In the genomic region with DNA sequence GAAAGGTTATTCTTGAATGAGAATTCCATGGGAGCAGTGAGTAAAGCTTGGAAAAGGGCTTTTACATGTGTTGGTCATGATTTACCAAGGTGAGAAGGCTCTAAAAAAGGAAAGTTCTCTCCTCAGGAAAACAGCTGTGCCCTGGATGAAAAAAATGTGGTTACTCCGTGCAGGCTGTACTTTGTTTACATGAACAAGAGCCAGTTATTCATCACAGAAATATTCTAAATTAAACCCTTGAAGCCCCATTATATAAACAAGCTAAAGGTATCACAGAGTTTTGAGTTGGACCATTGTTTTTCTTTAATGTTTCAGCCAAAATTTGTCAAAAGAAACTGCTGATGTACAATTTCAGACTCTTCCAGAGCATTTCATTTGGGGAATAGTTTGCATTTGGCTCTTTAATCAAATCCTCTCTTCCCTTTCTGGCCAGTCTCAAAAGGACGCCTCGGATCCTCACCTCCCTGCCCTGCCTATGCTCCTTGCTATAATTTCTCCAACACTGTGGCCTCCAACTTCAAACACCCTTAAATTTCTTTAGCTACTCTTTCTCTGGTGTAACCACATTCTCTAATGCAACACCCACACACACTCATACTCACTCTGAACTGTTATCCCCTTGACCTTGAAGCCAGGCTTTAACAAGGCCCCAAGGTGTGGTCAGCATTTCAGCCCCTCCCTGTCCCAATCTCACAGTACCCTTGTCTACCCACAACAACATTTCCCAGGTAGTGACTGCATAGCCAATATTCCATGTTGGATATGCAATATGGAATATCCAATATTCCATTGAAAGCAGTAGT, we compare ENCODE assay signal across 14 cellular contexts. TPM values are rescaled to one million over a fixed set of nuclear protein-coding genes. Genes with fewer than 3 reads are reported as not detected.
DNase-seq lines count a peak whose midpoint lies in the region; ATAC-seq, FAIRE-seq and TF ChIP-seq lines count a peak whose summit lies in the region.
"Had no signal": no experiment of that assay in that cellular context is flagged by ENCODE, and none has a peak within 500 bp of the region (broad histone marks: within the 10 kb centered on the region; RNA-seq: fewer than 3 reads in every experiment).

No MANE protein-coding gene starts in this region.

- DNase-seq in astrocyte (ENCODE audit: low read depth) (peak; percentile 91), kidney epithelial cell (ENCODE audit: low read depth) (peak; percentile 55), amniotic stem cell (lab: John Stamatoyannopoulos, UW) (no peak), HFFc6 (no peak), natural killer cell (no peak), HEK293T (ENCODE audit: extremely low spot score) (no peak)
- DNase-seq in stimulated activated naive CD8-positive, alpha-beta T cell treated with anti-CD3 and anti-CD28 coated beads, Interleukin-15, Interleukin-2, amounts not matched to agents 100 U/mL and 50 U/mL, for 24 hours, result no peak
- DNase-seq: activated CD4-positive, alpha-beta T cell treated with anti-CD3 and anti-CD28 coated beads, Interleukin-2, amount 50 U/mL, for 1 hour; activated naive CD4-positive, alpha-beta T cell treated with anti-CD3 and anti-CD28 coated beads, Interleukin-2, amount 10 ng/mL, durations not matched to agents 7 days and 5 days; effector CD8-positive, alpha-beta T cell; naive thymus-derived CD8-positive, alpha-beta T cell; NCI-H526; testis had no signal

- no peak overlapping the region for H2AFZ ChIP-seq in astrocyte (ENCODE audit: low read depth, low read length)

- H3K9me3 ChIP-seq in HEK293 (ENCODE audit: control insufficient read depth, insufficient read depth, low read depth, low read length) (no peaks in the 10 kb centered on the region), astrocyte (ENCODE audit: insufficient read depth, low read depth, low read length) (no peaks in the 10 kb centered on the region)
- H3K9me3 ChIP-seq: testis had no signal

- H3K79me2 ChIP-seq in astrocyte (ENCODE audit: insufficient read depth, low read length), result no peaks in the 10 kb centered on the region

- CTCF ChIA-PET in HEK293 (lab: Yijun Ruan, JAX) (interaction anchor here (0.7 to 1.1 kb wide), 4 partner anchors 53 to 696 kb away, joined by 3 to 5 read pairs (median 3); no protein-coding TSS in a partner anchor), HEK293T (lab: Yijun Ruan, JAX) (no interaction called here)

- H3K27me3 Mint-ChIP-seq in astrocyte (ENCODE audit: low read depth, unreplicated experiment) (no peaks in the 10 kb centered on the region), HFFc6 (ENCODE audit: insufficient read depth) (peaks cover 35% of the 10 kb centered on the region), natural killer cell (ENCODE audit: low read depth in 2 of 2) (peaks cover 4 to 35% of the 10 kb centered on the region in 2 donors)

- peak; percentile 67 for ATAC-seq in stimulated activated naive CD8-positive, alpha-beta T cell treated with anti-CD3 and anti-CD28 coated beads, Interleukin-15, Interleukin-2, amounts not matched to agents 100 U/mL and 50 U/mL, for 24 hours
- no peak for ATAC-seq in natural killer cell
- ATAC-seq: naive thymus-derived CD8-positive, alpha-beta T cell had no signal

- H3K27ac ChIP-seq in HEK293 (ENCODE audit: extremely low read depth, low read depth, low read length) (no peak overlapping the region), astrocyte (ENCODE audit: low read depth, low read length) (peak overlapping the region; percentile 41)

- no peaks in the 10 kb centered on the region for H3K36me3 ChIP-seq in HEK293 (ENCODE audit: control insufficient read depth in 2 of 2, insufficient read depth in 1 of 2, low read length in 2 of 2)
- H3K36me3 ChIP-seq in astrocyte (ENCODE audit: insufficient read depth, low read length), result no peaks in the 10 kb centered on the region
- no peaks in the 10 kb centered on the region for H3K36me3 ChIP-seq in kidney epithelial cell (ENCODE audit: control insufficient read depth, insufficient read depth, low read length)

- POLR2A ChIA-PET in HEK293 (lab: Yijun Ruan, JAX), result no interaction called here
- POLR2A ChIA-PET in HEK293T (lab: Yijun Ruan, JAX), result no interaction called here

- FAIRE-seq in astrocyte (lab: Jason Lieb, UNC), result no peak

- H3K4me3 Mint-ChIP-seq in astrocyte (ENCODE audit: unreplicated experiment) (peak overlapping the region; percentile 11), HFFc6 (no peak overlapping the region), natural killer cell (no peak overlapping the region)
- H3K4me3 Mint-ChIP-seq: activated naive CD4-positive, alpha-beta T cell treated with anti-CD3 and anti-CD28 coated beads, Interleukin-2, amount 10 ng/mL, durations not matched to agents 7 days and 5 days; naive thymus-derived CD8-positive, alpha-beta T cell had no signal

- H3K4me3 ChIP-seq in HEK293 (ENCODE audit: low read depth, low read length), result no peak overlapping the region
- H3K4me3 ChIP-seq in astrocyte (ENCODE audit: insufficient read depth, low read depth, low read length), result no peak overlapping the region
- H3K4me3 ChIP-seq in kidney epithelial cell (ENCODE audit: low read depth, low read length), result no peak overlapping the region
- H3K4me3 ChIP-seq: testis had no signal

- no peak for TF ChIP-seq CTCF in HEK293 (tag by site-specific recombination; IDR thresholded peaks at IDR 0.05)
- TF ChIP-seq CTCF in astrocyte (IDR thresholded peaks at IDR 0.05; ENCODE audit: insufficient read depth, low read depth, low read length), result no peak
- TF ChIP-seq CTCF in kidney epithelial cell (IDR thresholded peaks at IDR 0.05; ENCODE audit: insufficient read depth, low read length, poor library complexity, severe bottlenecking), result no peak
- no peak for TF ChIP-seq CTCF in HFFc6 (IDR thresholded peaks at IDR 0.05)
- no peak for TF ChIP-seq CTCF in natural killer cell (IDR thresholded peaks at IDR 0.05)

- peaks cover 10% of the 10 kb centered on the region; the same call in 1 of the 2 replicates for H3K4me1 ChIP-seq in HEK293 (ENCODE audit: control insufficient read depth, insufficient read depth, low read length)
- peaks cover 10% of the 10 kb centered on the region for H3K4me1 ChIP-seq in astrocyte (ENCODE audit: insufficient read depth, low read length)
- H3K4me1 ChIP-seq: testis had no signal

- peak overlapping the region; percentile 62 for H3K4me2 ChIP-seq in astrocyte (ENCODE audit: low read length)

- H3K4me1 Mint-ChIP-seq in astrocyte (ENCODE audit: low read depth, unreplicated experiment) (peaks cover 42% of the 10 kb centered on the region), HFFc6 (ENCODE audit: low read depth) (peaks cover 7% of the 10 kb centered on the region), natural killer cell (peaks cover 7 to 11% of the 10 kb centered on the region in 2 donors)
- H3K4me1 Mint-ChIP-seq: activated naive CD4-positive, alpha-beta T cell treated with anti-CD3 and anti-CD28 coated beads, Interleukin-2, amount 10 ng/mL, durations not matched to agents 7 days and 5 days; naive thymus-derived CD8-positive, alpha-beta T cell had no signal

- intact Hi-C loops in natural killer cell (cut with micrococcal nuclease), result no loop called here

- peaks cover 3% of the 10 kb centered on the region for H3K36me3 Mint-ChIP-seq in astrocyte (ENCODE audit: low read depth, unreplicated experiment)
- H3K36me3 Mint-ChIP-seq in HFFc6 (ENCODE audit: low read depth), result no peaks in the 10 kb centered on the region
- H3K36me3 Mint-ChIP-seq in natural killer cell, result no peaks in the 10 kb centered on the region
- H3K36me3 Mint-ChIP-seq: activated naive CD4-positive, alpha-beta T cell treated with anti-CD3 and anti-CD28 coated beads, Interleukin-2, amount 10 ng/mL, durations not matched to agents 7 days and 5 days; naive thymus-derived CD8-positive, alpha-beta T cell had no signal

- H3K9me3 Mint-ChIP-seq in astrocyte (ENCODE audit: unreplicated experiment) (no peaks in the 10 kb centered on the region), HFFc6 (no peaks in the 10 kb centered on the region), natural killer cell (no peaks in the 10 kb centered on the region)
- H3K9me3 Mint-ChIP-seq: activated naive CD4-positive, alpha-beta T cell treated with anti-CD3 and anti-CD28 coated beads, Interleukin-2, amount 10 ng/mL, durations not matched to agents 7 days and 5 days; naive thymus-derived CD8-positive, alpha-beta T cell had no signal

- peaks cover 12% of the 10 kb centered on the region for H3K27me3 ChIP-seq in astrocyte (ENCODE audit: insufficient read depth, low read length)
- H3K27me3 ChIP-seq in kidney epithelial cell (ENCODE audit: control insufficient read depth, insufficient read depth, low read length), result no peaks in the 10 kb centered on the region
- H3K27me3 ChIP-seq: testis had no signal

- H3K9ac ChIP-seq in astrocyte (ENCODE audit: low read length), result peak overlapping the region; percentile 17

- H4K20me1 ChIP-seq in astrocyte (ENCODE audit: insufficient read depth, low read length), result no peaks in the 10 kb centered on the region

- H3K27ac Mint-ChIP-seq in astrocyte (ENCODE audit: unreplicated experiment), result peak overlapping the region; percentile 3
- no peak overlapping the region for H3K27ac Mint-ChIP-seq in HFFc6
- H3K27ac Mint-ChIP-seq in natural killer cell, result no peak overlapping the region
- H3K27ac Mint-ChIP-seq: activated naive CD4-positive, alpha-beta T cell treated with anti-CD3 and anti-CD28 coated beads, Interleukin-2, amount 10 ng/mL, durations not matched to agents 7 days and 5 days; naive thymus-derived CD8-positive, alpha-beta T cell had no signal

TF ChIP-seq in HEK293, 187 proteins besides CTCF, POLR2A, EP300 and RAD21 (continues in another document):
- TF ChIP-seq RBAK (tag by site-specific recombination; IDR thresholded peaks at IDR 0.05), result no peak
- no peak for TF ChIP-seq ZNF16 (tag by site-specific recombination; IDR thresholded peaks at IDR 0.05; ENCODE audit: low read depth)

TF ChIP-seq in HEK293T, 16 proteins besides CTCF, POLR2A, EP300 and RAD21 (continues in another document):
- TF ChIP-seq PKNOX1 (IDR thresholded peaks at IDR 0.05), result no peak
- no peak for TF ChIP-seq NFRKB (IDR thresholded peaks at IDR 0.05)
- no peak for TF ChIP-seq LEF1 (IDR thresholded peaks at IDR 0.05; ENCODE audit: borderline replicate concordance)
- no peak for TF ChIP-seq TARDBP (IDR thresholded peaks at IDR 0.05)
- TF ChIP-seq FOXA1 (IDR thresholded peaks at IDR 0.05), result no peak
- no peak for TF ChIP-seq FOXM1 (IDR thresholded peaks at IDR 0.05; ENCODE audit: borderline replicate concordance)
- no peak for TF ChIP-seq ELF4 (IDR thresholded peaks at IDR 0.05)

RNA-seq across cellular contexts. Expression of gene AFAP1L2, which starts 47.3 kb away (rescaled TPM):
- 26.6 and 28.1 TPM in 2 replicates for total RNA-seq in astrocyte
- total RNA-seq in kidney epithelial cell, result 8.1 and 10.2 TPM in 2 replicates
- total RNA-seq in HFFc6 (2021; fragmentation: NEBNext Ultra II Directional; extraction: Animal tissue kit (Norgen Biotek cat#: 25700)), result under 1 TPM in 2 of 6 experiments, not detected in 4; 0.07 to 0.09 TPM
- total RNA-seq in natural killer cell, result 1 to 10 TPM in 2 of 3 donors, under 1 TPM in 1; 0.66 to 2.8 (median 1.3) TPM

Comparison
In these comparisons a context has a peak if more than half of its experiments do, and no peak if none do; other contexts are left out.
1. DNase-seq: peak in astrocyte (single experiment) and kidney epithelial cell (single experiment); none in stimulated activated naive CD8-positive, alpha-beta T cell treated with anti-CD3 and anti-CD28 coated beads, Interleukin-15, Interleukin-2, amounts not matched to agents 100 U/mL and 50 U/mL, for 24 hours (single experiment), amniotic stem cell (single experiment), HFFc6 (single experiment), natural killer cell (single experiment) and HEK293T (single experiment).